In genomic region chr5:141825836-141826560, GRCh38 we compare ENCODE assay signal across 8 cellular contexts.
DNase-seq lines count a peak whose midpoint lies in the region; ATAC-seq and TF ChIP-seq lines count a peak whose summit lies in the region.
"Had no signal": no experiment of that assay in that cellular context is flagged by ENCODE, and none has a peak within 500 bp of the region (broad histone marks: within the 10 kb centered on the region; RNA-seq: fewer than 3 reads in every experiment).

No MANE protein-coding gene starts in this region.

- no peak overlapping the region for H3K4me3 Mint-ChIP-seq in nephron
- H3K4me3 Mint-ChIP-seq: T-cell had no signal

- in situ Hi-C loops in astrocyte of the spinal cord (cut with HindIII; ENCODE audit: low sequenced_read_pairs), result no loop called here

- no peak overlapping the region for H3K27ac ChIP-seq in HL-60 (replicated peaks)

- no peaks in the 10 kb centered on the region for H3K36me3 Mint-ChIP-seq in nephron (ENCODE audit: low read depth)
- H3K36me3 Mint-ChIP-seq: T-cell had no signal

- no peak for ATAC-seq in GM21526 (IDR thresholded peaks at IDR 0.05; ENCODE audit: low FRiP score, unreplicated experiment)

- TF ChIP-seq CTCF in HL-60 (IDR thresholded peaks at IDR 0.05; ENCODE audit: insufficient read depth, low read length), result peak; percentile 10
- peak; percentile 32 for TF ChIP-seq CTCF in astrocyte of the spinal cord (IDR thresholded peaks at IDR 0.05; ENCODE audit: low read depth, low read length)
- peak in 1 of 3 experiments; percentile 44 for TF ChIP-seq CTCF in nephron (IDR thresholded peaks at IDR 0.05; ENCODE audit: unreplicated experiment in 3 of 3)

- no peak overlapping the region for H3K4me3 ChIP-seq in HL-60 (replicated peaks; ENCODE audit: insufficient read depth, low read length)
- no peak overlapping the region for H3K4me3 ChIP-seq in astrocyte of the spinal cord (ENCODE audit: low read depth, low read length)

- DNase-seq in ELR (ENCODE audit: low read depth) (peak; percentile 32), HL-60 (ENCODE audit: low read depth in 1 of 2, low spot score in 1 of 2) (no peak), astrocyte of the spinal cord (ENCODE audit: low read depth, low spot score) (no peak), foreskin melanocyte (no peak), NCI-H345 (lab: John Stamatoyannopoulos, UW) (no peak)
- DNase-seq: T-cell had no signal

- H3K4me1 Mint-ChIP-seq in nephron, result peaks cover 29% of the 10 kb centered on the region
- H3K4me1 Mint-ChIP-seq: T-cell had no signal

- H3K27ac Mint-ChIP-seq in nephron, result peak overlapping the region; percentile 40 to 76 (median 49)
- H3K27ac Mint-ChIP-seq: T-cell had no signal

- no peaks in the 10 kb centered on the region for H3K27me3 ChIP-seq in HL-60 (ENCODE audit: insufficient read depth, poor library complexity, severe bottlenecking)

- peaks cover 21% of the 10 kb centered on the region for H3K27me3 Mint-ChIP-seq in nephron (ENCODE audit: low read depth)

- no peaks in the 10 kb centered on the region for H3K9me3 Mint-ChIP-seq in nephron
- H3K9me3 Mint-ChIP-seq: T-cell had no signal
